Comparison of ENCODE assay signal across 8 cellular contexts in genomic region chr18:49491857-49492693, GRCh38. TPM values are rescaled to one million over a fixed set of nuclear protein-coding genes. Genes with fewer than 3 reads are reported as not detected.
DNase-seq lines count a peak whose midpoint lies in the region; ATAC-seq, FAIRE-seq and TF ChIP-seq lines count a peak whose summit lies in the region.

RPL17 (minus strand) TSS chr18:49492465.

- H3K4me3 ChIP-seq in OCI-LY3 (ENCODE audit: low read length) (peak within 1 kb of the TSS; percentile 82), endothelial cell of umbilical vein (replicated peaks in 1 of 3; ENCODE audit: insufficient read depth in 1 of 3, low read depth in 1 of 3, low read length in 3 of 3) (peak within 1 kb of the TSS; percentile 51 to 88 (median 81))

- intact Hi-C loops in endothelial cell of umbilical vein (cut with micrococcal nuclease) = loop anchor here (1.0 to 5.0 kb wide), 3 partner anchors 15 to 790 kb away; partner anchors contain the start of genes DYM and MBD1

- peak; percentile 62 for ATAC-seq in GM21367 (IDR thresholded peaks at IDR 0.05; ENCODE audit: unreplicated experiment)

- H3K79me2 ChIP-seq in OCI-LY3 (ENCODE audit: low read length) (peaks cover 33% of the 10 kb centered on the region), endothelial cell of umbilical vein (ENCODE audit: control insufficient read depth, insufficient read depth, low read length) (peaks cover 28% of the 10 kb centered on the region)

- H2AFZ ChIP-seq in OCI-LY3 (ENCODE audit: low read depth, low read length) (peak within 1 kb of the TSS; percentile 81), endothelial cell of umbilical vein (ENCODE audit: low read depth, low read length) (peak within 1 kb of the TSS; percentile 12)

- peak within 1 kb of the TSS; percentile 93 for H3K9ac ChIP-seq in OCI-LY3 (ENCODE audit: low read length)
- H3K9ac ChIP-seq in endothelial cell of umbilical vein (replicated peaks; ENCODE audit: extremely low read depth, insufficient read depth, low read length) = peak within 1 kb of the TSS; percentile 86

- no TSS peak for BruUV-seq in endothelial cell of umbilical vein (replicated peaks; lab: Mats Ljungman, UMichigan)

- no peaks in the 10 kb centered on the region for H3K9me1 ChIP-seq in endothelial cell of umbilical vein (replicated peaks; ENCODE audit: control insufficient read depth, extremely low read depth, insufficient read depth, low read length)

- TF ChIP-seq POLR2A in endothelial cell of umbilical vein (IDR thresholded peaks at IDR 0.05; ENCODE audit: low read depth, low read length) = peak; percentile 98

- DNase-seq in COLO668 (lab: John Stamatoyannopoulos, UW; ENCODE audit: unreplicated experiment) = peak; percentile 95
- peak; percentile 73 for DNase-seq in HuH-7 (ENCODE audit: low spot score)
- peak; percentile 86 for DNase-seq in activated CD8-positive, alpha-beta memory T cell treated with anti-CD3 and anti-CD28 coated beads, Interleukin-2, amount 50 U/mL, for 48 hours
- DNase-seq in endothelial cell of umbilical vein (ENCODE audit: low read depth, low spot score) = peak; percentile 99
- peak; percentile 96 for DNase-seq in midbrain (lab: John Stamatoyannopoulos, UW)
- peak; percentile 56 to 63 for DNase-seq in stimulated activated CD8-positive, alpha-beta memory T cell treated with anti-CD3 and anti-CD28 coated beads, Interleukin-2, amount 100 ng/mL, for 1 hour (ENCODE audit: low read depth in 2 of 2)

- H3K9me3 ChIP-seq in OCI-LY3 (ENCODE audit: insufficient read depth, low read length) (no peaks in the 10 kb centered on the region), endothelial cell of umbilical vein (replicated peaks; ENCODE audit: control insufficient read depth, insufficient read depth, low read length) (no peaks in the 10 kb centered on the region)

- dilution Hi-C loops in endothelial cell of umbilical vein (cut with MboI; ENCODE audit: extremely low pct_ligation_motif_present, low sequenced_read_pairs) = no loop called here

- peak within 1 kb of the TSS; percentile 87 for H3K4me2 ChIP-seq in OCI-LY3 (ENCODE audit: low read length)
- peak within 1 kb of the TSS; percentile 99 for H3K4me2 ChIP-seq in endothelial cell of umbilical vein (ENCODE audit: insufficient read depth, low read length)

- H4K20me1 ChIP-seq in OCI-LY3 (ENCODE audit: insufficient read depth, low read length) (peaks cover 39% of the 10 kb centered on the region), endothelial cell of umbilical vein (replicated peaks; ENCODE audit: control insufficient read depth, extremely low read depth, insufficient read depth, low read length) (no peaks in the 10 kb centered on the region)

- H3K4me1 ChIP-seq in OCI-LY3 (ENCODE audit: low read length) = peaks cover 44% of the 10 kb centered on the region
- H3K4me1 ChIP-seq in endothelial cell of umbilical vein (ENCODE audit: control insufficient read depth, extremely low read depth, insufficient read depth, low read length) = peaks cover 35% of the 10 kb centered on the region

- FAIRE-seq in endothelial cell of umbilical vein (lab: Jason Lieb, UNC) = peak; percentile 93

- POLR2A ChIA-PET in endothelial cell of umbilical vein (lab: Charles Lee) = no interaction called here

- CTCF ChIA-PET in endothelial cell of umbilical vein (lab: Charles Lee) = no interaction called here

- peaks cover 45% of the 10 kb centered on the region for H3K36me3 ChIP-seq in OCI-LY3 (replicated peaks; ENCODE audit: low read depth, low read length)
- peaks cover 6 to 10% of the 10 kb centered on the region in 2 experiments for H3K36me3 ChIP-seq in endothelial cell of umbilical vein (ENCODE audit: control insufficient read depth in 2 of 2, extremely low read depth in 1 of 2, insufficient read depth in 2 of 2, low read length in 2 of 2)

- H3K27me3 ChIP-seq in OCI-LY3 (ENCODE audit: low read depth, low read length) (no peaks in the 10 kb centered on the region), endothelial cell of umbilical vein (ENCODE audit: control insufficient read depth in 2 of 2, insufficient read depth in 2 of 2, low read length in 2 of 2) (no peaks in the 10 kb centered on the region)

- H3K27ac ChIP-seq in OCI-LY3 (ENCODE audit: low read length) (peak within 1 kb of the TSS; percentile 79), endothelial cell of umbilical vein (ENCODE audit: insufficient read depth, low read depth, low read length) (peak within 1 kb of the TSS; percentile 74)

- no peak for TF ChIP-seq CTCF in OCI-LY3 (IDR thresholded peaks at IDR 0.05; ENCODE audit: low read depth, low read length)
- TF ChIP-seq CTCF in endothelial cell of umbilical vein (IDR thresholded peaks at IDR 0.05; ENCODE audit: extremely low read depth in 1 of 2, insufficient read depth in 1 of 2, low read depth in 1 of 2, low read length in 2 of 2) = no peak

TF ChIP-seq in endothelial cell of umbilical vein, 7 proteins besides CTCF, POLR2A, EP300 and RAD21:
- peak; percentile 33 for TF ChIP-seq MYC (IDR thresholded peaks at IDR 0.05; ENCODE audit: low read depth, low read length)
- no peak for TF ChIP-seq GATA2 (IDR thresholded peaks at IDR 0.05; ENCODE audit: insufficient read depth, insufficient read length, low read depth, low read length)
- no peak for TF ChIP-seq EZH2 (IDR thresholded peaks at IDR 0.05; ENCODE audit: borderline replicate concordance, low read depth, low read length, severe bottlenecking)
- TF ChIP-seq POLR2AphosphoS5 (IDR thresholded peaks at IDR 0.05; ENCODE audit: insufficient read depth, low read depth, low read length) = peak; percentile 97
- TF ChIP-seq FOS (IDR thresholded peaks at IDR 0.05; ENCODE audit: borderline replicate concordance, insufficient read depth, low read length) = no peak
- TF ChIP-seq JUN (IDR thresholded peaks at IDR 0.05; ENCODE audit: borderline replicate concordance, insufficient read depth, insufficient read length, low read depth) = no peak
- TF ChIP-seq MAX (IDR thresholded peaks at IDR 0.05; ENCODE audit: insufficient read depth, insufficient read length) = no peak

RNA-seq across cellular contexts. Expression of gene RPL17, which starts in this region (rescaled TPM):
- 1,808 and 1,822 TPM in 2 replicates for total RNA-seq in endothelial cell of umbilical vein
- polyA plus RNA-seq in endothelial cell of umbilical vein = 2,510 and 3,284 TPM in 2 replicates
- polyA plus RNA-seq in endothelial cell of umbilical vein (2011; cell fraction: cytosol; rRNA removed) = 4,832 and 5,046 TPM in 2 replicates
- 1,295 and 1,487 TPM in 2 replicates for polyA plus RNA-seq in endothelial cell of umbilical vein (2011; cell fraction: nucleus; rRNA removed)
- 3,722 and 3,858 TPM in 2 replicates for polyA plus RNA-seq in endothelial cell of umbilical vein (2012)
- polyA minus RNA-seq in endothelial cell of umbilical vein = 915 and 991 TPM in 2 replicates
- 476 TPM for polyA minus RNA-seq in endothelial cell of umbilical vein (2011; cell fraction: cytosol; rRNA and poly(A)+ RNA removed)
- 210 and 272 TPM in 2 replicates for polyA minus RNA-seq in endothelial cell of umbilical vein (2011; cell fraction: nucleus; rRNA and poly(A)+ RNA removed)

Comparison
In these comparisons a context has a peak if more than half of its experiments do, and no peak if none do; other contexts are left out.
1. Peak in every context shown above with its lines: DNase-seq, ATAC-seq, H3K4me3 ChIP-seq and H3K27ac ChIP-seq.